In the genomic region with DNA sequence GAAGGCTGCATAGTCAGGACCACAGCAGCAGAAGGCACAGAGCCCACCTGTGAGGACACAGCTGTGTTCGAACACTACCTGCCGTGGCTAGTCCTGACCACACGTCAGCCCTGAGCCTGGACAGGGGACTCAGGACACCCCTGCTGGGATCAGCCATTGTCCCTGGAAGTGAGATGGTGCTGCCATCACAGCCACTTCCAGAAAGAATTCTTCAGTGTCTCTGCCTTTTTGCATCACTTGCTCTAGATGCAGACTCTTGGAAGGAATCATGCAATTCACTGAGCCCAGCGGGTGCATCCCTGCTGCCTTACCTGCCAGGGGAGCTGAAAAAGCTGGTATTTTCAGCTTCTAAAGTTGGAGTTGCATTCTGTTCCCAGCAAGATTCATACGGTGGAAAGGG, we compare ENCODE assay signal across 26 cellular contexts.
"Had no signal": no experiment of that assay in that cellular context is flagged by ENCODE, and none has a peak within 500 bp of the region (broad histone marks: within the 10 kb centered on the region; RNA-seq: fewer than 3 reads in every experiment).

No MANE protein-coding gene starts in this region.

- H3K27me3 ChIP-seq: brain microvascular endothelial cell, colonic mucosa, MG63 had no signal

- H3K36me3 Mint-ChIP-seq: T-cell had no signal

- H3K36me3 ChIP-seq: brain microvascular endothelial cell, colonic mucosa, MG63 had no signal

- H3K9me3 Mint-ChIP-seq: activated CD4-positive, alpha-beta memory T cell treated with anti-CD3 and anti-CD28 coated beads, Interleukin-2, amount 10 ng/mL, durations not matched to agents 7 days and 5 days; activated CD4-positive, alpha-beta T cell treated with anti-CD3 and anti-CD28 coated beads, Interleukin-2, amount 10 ng/mL, durations not matched to agents 7 days and 5 days; T-cell had no signal

- H3K4me3 Mint-ChIP-seq: activated CD4-positive, alpha-beta memory T cell treated with anti-CD3 and anti-CD28 coated beads, Interleukin-2, amount 10 ng/mL, durations not matched to agents 7 days and 5 days; activated CD4-positive, alpha-beta T cell treated with anti-CD3 and anti-CD28 coated beads, Interleukin-2, amount 10 ng/mL, durations not matched to agents 7 days and 5 days had no signal

- ATAC-seq: Panc1, Right ventricle myocardium inferior had no signal

- H3K4me3 ChIP-seq: colonic mucosa, MG63, SK-N-MC had no signal

- H3K4me1 ChIP-seq: colonic mucosa had no signal

- H3K9me3 ChIP-seq: colonic mucosa, MG63 had no signal

- DNase-seq: activated CD4-positive, alpha-beta memory T cell treated with anti-CD3 and anti-CD28 coated beads, Interleukin-2, amount 10 ng/mL, durations not matched to agents 7 days and 5 days; activated CD4-positive, alpha-beta T cell treated with anti-CD3 and anti-CD28 coated beads, Interleukin-2, amount 10 ng/mL, durations not matched to agents 7 days and 5 days; activated CD4-positive, CD25-positive, alpha-beta regulatory T cell; activated CD8-positive, alpha-beta memory T cell treated with anti-CD3 and anti-CD28 coated beads, Interleukin-2, amount 50 U/mL, for 48 hours; activated naive CD4-positive, alpha-beta T cell treated with anti-CD3 and anti-CD28 coated beads, Interleukin-2, amount 50 U/mL, for 16 hours; activated T-cell treated with anti-CD3 and anti-CD28 coated beads, Interleukin-2, amount 50 U/mL, for 1 hour; brain microvascular endothelial cell; cerebellar nuclear complex; colonic mucosa; MG63; NCI-H1092 treated with DMSO at 0.1 percent for 48 hours; NCI-H1417 treated with DMSO at 0.1 percent for 48 hours; NCI-H1694; NCI-H2029; NCI-H2107; NCI-H345; NCI-H510A; NCI-H526 treated with DMSO at 0.1 percent for 48 hours; NCI-H82; OCI-M1; RPMI8226; T-cell had no signal

- H3K27ac Mint-ChIP-seq: activated CD4-positive, alpha-beta memory T cell treated with anti-CD3 and anti-CD28 coated beads, Interleukin-2, amount 10 ng/mL, durations not matched to agents 7 days and 5 days; activated CD4-positive, alpha-beta T cell treated with anti-CD3 and anti-CD28 coated beads, Interleukin-2, amount 10 ng/mL, durations not matched to agents 7 days and 5 days had no signal

- H3K27ac ChIP-seq: brain microvascular endothelial cell, colonic mucosa, SK-N-MC, VCaP had no signal
